ENCODE assay signal across 1 cellular context in the genomic region with DNA sequence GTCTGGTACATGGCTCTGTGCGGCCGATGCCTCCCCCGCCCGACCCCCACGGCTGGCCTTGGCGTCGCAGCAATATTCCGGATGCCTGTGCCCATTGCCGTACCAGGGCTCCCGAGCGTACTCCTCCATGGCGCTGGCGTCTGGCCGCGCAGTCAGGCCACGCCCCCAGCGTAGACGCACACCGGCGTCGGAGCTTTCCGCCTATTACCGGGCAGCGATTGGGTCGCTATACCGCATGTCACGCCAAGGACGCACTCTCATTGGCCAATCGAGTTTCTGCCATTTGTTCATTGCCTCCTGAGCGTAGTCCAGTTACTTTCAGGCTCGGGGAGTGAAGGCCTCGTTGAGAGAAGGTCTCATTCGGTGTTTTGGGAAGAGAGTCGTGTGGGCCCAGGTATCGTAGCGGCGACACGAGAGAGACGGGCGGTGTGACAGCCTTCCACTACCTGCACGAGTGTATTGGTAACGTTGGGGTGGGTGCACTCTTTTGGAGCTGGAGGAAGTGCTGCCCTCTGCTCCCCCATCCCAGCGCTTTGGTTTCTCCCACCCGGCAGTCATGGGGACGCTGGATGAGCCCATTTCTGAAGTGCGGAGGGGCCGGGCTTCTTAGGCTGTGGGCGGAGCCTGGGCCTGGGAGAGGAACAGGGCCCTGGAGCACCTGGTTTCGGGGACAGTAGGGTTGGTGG.
TF ChIP-seq lines count a peak whose summit lies in the region.

TSS of gene PQBP1 (plus strand) at position 310 of the 686 bp plus-strand sequence. CDS start 580 bp downstream, outside the sequence.
TSS of gene TIMM17B (minus strand) at position 148 of the 686 bp plus-strand sequence. CDS start at position 129, 19 bp downstream.

TF ChIP-seq in SK-N-SH, 30 proteins besides CTCF, POLR2A, EP300 and RAD21 (continued from another document):
- TF ChIP-seq MEF2A (IDR thresholded peaks at IDR 0.05; ENCODE audit: borderline replicate concordance, low read depth) (no peak), RCOR1 (IDR thresholded peaks at IDR 0.05; ENCODE audit: low read length) (no peak), FOSL2 (IDR thresholded peaks at IDR 0.05; ENCODE audit: borderline replicate concordance, low read depth) (no peak), FOXM1 (IDR thresholded peaks at IDR 0.05; ENCODE audit: low read depth) (no peak)
- TF ChIP-seq, protein P1, sequence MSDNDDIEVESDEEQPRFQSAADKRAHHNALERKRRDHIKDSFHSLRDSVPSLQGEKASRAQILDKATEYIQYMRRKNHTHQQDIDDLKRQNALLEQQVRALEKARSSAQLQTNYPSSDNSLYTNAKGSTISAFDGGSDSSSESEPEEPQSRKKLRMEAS (IDR thresholded peaks at IDR 0.05; ENCODE audit: low read depth): no peak
